Comparison of ENCODE assay signal across 1 cellular context in genomic region chr16:3106205-3106928, GRCh38.
A peak's percentile ranks its signal among the peaks of the same experiment; 100 is the strongest.
TF ChIP-seq lines count a peak whose summit lies in the region.

No MANE protein-coding gene starts in this region.

TF ChIP-seq in K562, 482 proteins besides CTCF, POLR2A, EP300 and RAD21 (continued from another document and continues in another):
- TF ChIP-seq PREB (CRISPR knock-in tag; IDR thresholded peaks at IDR 0.05) (0 out of 2 replicates have a peak, but pooled peaks have one; percentile 14), OTX1 (CRISPR knock-in tag; IDR thresholded peaks at IDR 0.05) (peak; percentile 68; the same call in 1 of the 2 replicates), POLR2B (IDR thresholded peaks at IDR 0.05; ENCODE audit: low read depth, partially characterized antibody) (peak; percentile 69), TCF7 (IDR thresholded peaks at IDR 0.05; ENCODE audit: borderline replicate concordance) (no peak; the same call in 1 of the 2 replicates), NCOA1 (IDR thresholded peaks at IDR 0.05; ENCODE audit: low read depth) (peak; percentile 93), C11orf30 (IDR thresholded peaks at IDR 0.05; ENCODE audit: low read depth) (peak; percentile 64), ID3 (CRISPR knock-in tag; IDR thresholded peaks at IDR 0.05) (no peak), ID3 (tag; IDR thresholded peaks at IDR 0.05) (peak; percentile 64; the same call in 1 of the 2 replicates), ZBTB2 (IDR thresholded peaks at IDR 0.05) (peak; percentile 32; the same call in 1 of the 2 replicates), BRD4 (IDR thresholded peaks at IDR 0.05) (no peak), NEUROD1 (IDR thresholded peaks at IDR 0.05; ENCODE audit: borderline replicate concordance, low read depth, low read length, partially characterized antibody) (peak; percentile 55), ZNF57 (CRISPR knock-in tag; IDR thresholded peaks at IDR 0.05) (peak; percentile 81), PPARD (CRISPR knock-in tag; IDR thresholded peaks at IDR 0.05) (no peak), ESRRA (IDR thresholded peaks at IDR 0.05; ENCODE audit: borderline replicate concordance, low read depth) (peak; percentile 41; the same call in 1 of the 2 replicates), ZNF696 (CRISPR knock-in tag; conservative IDR thresholded peaks at IDR 0.05) (no peak), HLTF (IDR thresholded peaks at IDR 0.05) (0 out of 2 replicates have a peak, but pooled peaks have one; percentile 36), CBX1 (IDR thresholded peaks at IDR 0.05; ENCODE audit: low read depth) (peak; percentile 68; the same call in 1 of the 2 replicates), SP1 (CRISPR knock-in tag; IDR thresholded peaks at IDR 0.05) (peak; percentile 75), ARID3A (IDR thresholded peaks at IDR 0.05; ENCODE audit: borderline replicate concordance, low read depth, low read length) (no peak), MAX (CRISPR knock-in tag; IDR thresholded peaks at IDR 0.05) (peak; percentile 54; the same call in 1 of the 2 replicates), THAP12 (CRISPR knock-in tag; IDR thresholded peaks at IDR 0.05) (peak; percentile 67; the same call in 1 of the 2 replicates), SIN3B (IDR thresholded peaks at IDR 0.05; ENCODE audit: low read depth) (peak; percentile 50; the same call in 1 of the 2 replicates), ZNF324 (CRISPR knock-in tag; IDR thresholded peaks at IDR 0.05) (peak; percentile 26; the same call in 1 of the 2 replicates), RFX1 (IDR thresholded peaks at IDR 0.05) (peak; percentile 90), ETV1 (tag; conservative IDR thresholded peaks at IDR 0.05; ENCODE audit: low read depth) (peak; percentile 62; the same call in 1 of the 2 replicates), TOE1 (IDR thresholded peaks at IDR 0.05; ENCODE audit: borderline replicate concordance) (peak; percentile 56; the same call in 1 of the 2 replicates), TOE1 (CRISPR knock-in tag; IDR thresholded peaks at IDR 0.05; ENCODE audit: borderline replicate concordance, low read depth) (no peak), COPS2 (conservative IDR thresholded peaks at IDR 0.05) (no peak), FOXK1 (CRISPR knock-in tag; IDR thresholded peaks at IDR 0.05; ENCODE audit: borderline replicate concordance) (no peak), GABPB1 (CRISPR knock-in tag; IDR thresholded peaks at IDR 0.05) (peak; percentile 99), GMEB1 (CRISPR knock-in tag; IDR thresholded peaks at IDR 0.05) (0 out of 2 replicates have a peak, but pooled peaks have one; percentile 30), ZNF512 (tag; IDR thresholded peaks at IDR 0.05) (no peak), SMAD4 (CRISPR knock-in tag; conservative IDR thresholded peaks at IDR 0.05) (peak; percentile 60), MTF1 (CRISPR knock-in tag; IDR thresholded peaks at IDR 0.05; ENCODE audit: borderline replicate concordance) (no peak), ERF (CRISPR knock-in tag; IDR thresholded peaks at IDR 0.05) (peak; percentile 90), CSDE1 (IDR thresholded peaks at IDR 0.05) (peak in 1 of 2 experiments; percentile 37; a peak in 1 of 4 replicates), KDM4B (IDR thresholded peaks at IDR 0.05; ENCODE audit: borderline replicate concordance in 2 of 2, low read depth in 1 of 2) (peak in 1 of 2 experiments; percentile 86; a peak in 1 of 4 replicates), ZNF253 (CRISPR knock-in tag; conservative IDR thresholded peaks at IDR 0.05) (no peak), KDM1A (IDR thresholded peaks at IDR 0.05) (no peak), ETV6 (IDR thresholded peaks at IDR 0.05; ENCODE audit: borderline replicate concordance in 1 of 2, low read depth in 2 of 2, low read length in 1 of 2) (no peak), ETV6 (CRISPR knock-in tag; IDR thresholded peaks at IDR 0.05; ENCODE audit: borderline replicate concordance) (no peak), ZNF511 (CRISPR knock-in tag; IDR thresholded peaks at IDR 0.05) (peak; percentile 63; the same call in 1 of the 2 replicates), POLR2AphosphoS2 (IDR thresholded peaks at IDR 0.05; ENCODE audit: low read length) (no peak), XRCC4 (IDR thresholded peaks at IDR 0.05; ENCODE audit: extremely low read depth, insufficient read depth, insufficient read length) (no peak), KDM2B (CRISPR knock-in tag; IDR thresholded peaks at IDR 0.05) (peak; percentile 54; the same call in 1 of the 2 replicates), MEF2A (IDR thresholded peaks at IDR 0.05; ENCODE audit: control insufficient read depth, low read depth, low read length) (peak; percentile 11; the same call in 1 of the 2 replicates), EP400 (IDR thresholded peaks at IDR 0.05) (peak; percentile 80), ZBTB7A (IDR thresholded peaks at IDR 0.05; ENCODE audit: borderline replicate concordance, control insufficient read depth, low read depth, low read length) (peak; percentile 92; the same call in 1 of the 2 replicates), CREM (IDR thresholded peaks at IDR 0.05; ENCODE audit: low read depth) (peak; percentile 63), CXXC5 (CRISPR knock-in tag; IDR thresholded peaks at IDR 0.05) (peak; percentile 82), RBFOX2 (IDR thresholded peaks at IDR 0.05; ENCODE audit: low read depth, low read length) (peak; percentile 92), SUPT5H (IDR thresholded peaks at IDR 0.05) (peak; percentile 88), MCM2 (IDR thresholded peaks at IDR 0.05; ENCODE audit: low read depth) (no peak), GTF2E2 (tag; IDR thresholded peaks at IDR 0.05) (peak; percentile 94), ZEB2 (IDR thresholded peaks at IDR 0.05) (0 out of 2 replicates have a peak, but pooled peaks have one; percentile 74)
